Comparison of ENCODE assay signal across 25 cellular contexts in genomic region chr7:34739651-34740300, GRCh38.
"Had no signal": no experiment of that assay in that cellular context is flagged by ENCODE, and none has a peak within 500 bp of the region (broad histone marks: within the 10 kb centered on the region; RNA-seq: fewer than 3 reads in every experiment).

No MANE protein-coding gene starts in this region.

- H3K36me3 Mint-ChIP-seq: activated CD8-positive, alpha-beta memory T cell treated with anti-CD3 and anti-CD28 coated beads, Interleukin-2, amount 10 ng/mL, durations not matched to agents 7 days and 5 days; activated naive CD8-positive, alpha-beta T cell; natural killer cell had no signal

- H3K4me1 ChIP-seq: adrenal gland, ascending aorta, sigmoid colon, thyroid gland, upper lobe of right lung had no signal

- H3K36me3 ChIP-seq: adrenal gland, ascending aorta, brain microvascular endothelial cell, left ventricle myocardium inferior, sigmoid colon, thyroid gland, upper lobe of right lung had no signal

- DNase-seq: activated CD4-positive, alpha-beta T cell treated with anti-CD3 and anti-CD28 coated beads, Interleukin-2, amount 10 ng/mL, durations not matched to agents 7 days and 5 days; activated CD4-positive, CD25-positive, alpha-beta regulatory T cell treated with anti-CD3 and anti-CD28 coated beads, Interleukin-2, amount 50 U/mL, for 72 hours; activated CD8-positive, alpha-beta memory T cell treated with anti-CD3 and anti-CD28 coated beads, Interleukin-2, amount 10 ng/mL, durations not matched to agents 7 days and 5 days; activated CD8-positive, alpha-beta T cell treated with anti-CD3 and anti-CD28 coated beads for 36 hours; activated gamma-delta T cell treated with Interleukin-2 at 50 U/mL for 16 hours; adrenal gland; brain microvascular endothelial cell; effector memory CD4-positive, alpha-beta T cell; glutamatergic neuron; hippocampal formation; left ventricle myocardium inferior; natural killer cell; sigmoid colon; stimulated activated CD4-positive, alpha-beta T cell treated with anti-CD3 and anti-CD28 coated beads, Interleukin-2, amount 100 ng/mL, for 48 hours; stimulated activated CD8-positive, alpha-beta memory T cell treated with anti-CD3 and anti-CD28 coated beads, Interleukin-4, amount 100 ng/mL, for 48 hours; stimulated activated naive CD4-positive, alpha-beta T cell treated with Interleukin-2 at 50 U/mL for 16 hours; substantia nigra; thyroid gland; upper lobe of right lung had no signal

- H3K4me3 Mint-ChIP-seq: activated CD4-positive, alpha-beta T cell treated with anti-CD3 and anti-CD28 coated beads, Interleukin-2, amount 10 ng/mL, durations not matched to agents 7 days and 5 days; activated CD8-positive, alpha-beta memory T cell treated with anti-CD3 and anti-CD28 coated beads, Interleukin-2, amount 10 ng/mL, durations not matched to agents 7 days and 5 days; activated CD8-positive, alpha-beta T cell treated with anti-CD3 and anti-CD28 coated beads for 36 hours; activated naive CD8-positive, alpha-beta T cell; central memory CD8-positive, alpha-beta T cell; natural killer cell; T-helper 2 cell treated with Interferon-gamma antibody and Interleukin-4, amounts not matched to agents 5 μg/mL and 100 μg/mL, for 36 hours had no signal

- H3K27ac ChIP-seq: adrenal gland, ascending aorta, brain microvascular endothelial cell, left ventricle myocardium inferior, sigmoid colon, thyroid gland, upper lobe of right lung, VCaP had no signal

- H3K4me3 ChIP-seq: adrenal gland, ascending aorta, left ventricle myocardium inferior, sigmoid colon, thyroid gland, upper lobe of right lung had no signal

- H3K9me3 ChIP-seq: adrenal gland, ascending aorta, sigmoid colon, thyroid gland, upper lobe of right lung had no signal

- H3K9me3 Mint-ChIP-seq: activated CD4-positive, alpha-beta T cell treated with anti-CD3 and anti-CD28 coated beads, Interleukin-2, amount 10 ng/mL, durations not matched to agents 7 days and 5 days; T-helper 2 cell treated with Interferon-gamma antibody and Interleukin-4, amounts not matched to agents 5 μg/mL and 100 μg/mL, for 36 hours had no signal

- H3K4me1 Mint-ChIP-seq: activated CD4-positive, alpha-beta T cell treated with anti-CD3 and anti-CD28 coated beads, Interleukin-2, amount 10 ng/mL, durations not matched to agents 7 days and 5 days; activated CD8-positive, alpha-beta memory T cell treated with anti-CD3 and anti-CD28 coated beads, Interleukin-2, amount 10 ng/mL, durations not matched to agents 7 days and 5 days; central memory CD8-positive, alpha-beta T cell; natural killer cell had no signal

- ATAC-seq: activated CD8-positive, alpha-beta memory T cell treated with anti-CD3 and anti-CD28 coated beads, Interleukin-2, amount 10 ng/mL, durations not matched to agents 7 days and 5 days; activated CD8-positive, alpha-beta T cell treated with anti-CD3 and anti-CD28 coated beads for 36 hours; esophagus mucosa; natural killer cell; upper lobe of right lung had no signal

- H3K27ac Mint-ChIP-seq: activated CD4-positive, alpha-beta T cell treated with anti-CD3 and anti-CD28 coated beads, Interleukin-2, amount 10 ng/mL, durations not matched to agents 7 days and 5 days; activated CD8-positive, alpha-beta memory T cell treated with anti-CD3 and anti-CD28 coated beads, Interleukin-2, amount 10 ng/mL, durations not matched to agents 7 days and 5 days; activated CD8-positive, alpha-beta T cell treated with anti-CD3 and anti-CD28 coated beads for 36 hours; activated naive CD8-positive, alpha-beta T cell; natural killer cell; T-helper 2 cell treated with Interferon-gamma antibody and Interleukin-4, amounts not matched to agents 5 μg/mL and 100 μg/mL, for 36 hours had no signal

- H3K27me3 ChIP-seq: adrenal gland, ascending aorta, brain microvascular endothelial cell, sigmoid colon, thyroid gland, upper lobe of right lung had no signal
